ENCODE assay signal across 35 cellular contexts in the genomic region with DNA sequence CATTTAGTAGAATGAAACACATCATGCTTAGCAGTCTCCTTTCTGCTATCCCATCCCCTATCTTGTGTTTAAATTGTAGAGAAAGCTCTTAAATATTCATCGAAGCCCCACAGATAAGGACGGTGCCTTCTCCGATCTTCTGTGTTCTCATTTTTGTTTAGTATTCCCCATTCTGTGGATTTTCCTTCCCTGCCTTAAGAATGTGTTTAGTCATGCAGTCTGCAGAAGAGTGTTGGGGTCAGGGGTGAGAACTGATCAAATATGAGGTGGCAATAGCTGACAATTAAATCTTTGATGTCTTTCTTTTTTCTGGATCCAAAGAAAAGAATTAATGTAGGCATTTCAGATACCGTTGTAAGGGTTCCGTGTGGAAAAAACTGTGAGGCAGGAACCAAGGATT. TPM values are rescaled to one million over a fixed set of nuclear protein-coding genes. Genes with fewer than 3 reads are reported as not detected.
"Had no signal": no experiment of that assay in that cellular context is flagged by ENCODE, and none has a peak within 500 bp of the region (broad histone marks: within the 10 kb centered on the region; RNA-seq: fewer than 3 reads in every experiment).

No MANE protein-coding gene starts in this region.

- H3K27ac Mint-ChIP-seq: activated CD4-positive, alpha-beta memory T cell treated with anti-CD3 and anti-CD28 coated beads, Interleukin-2, amount 10 ng/mL, durations not matched to agents 7 days and 5 days; activated CD8-positive, alpha-beta memory T cell treated with anti-CD3 and anti-CD28 coated beads, Interleukin-2, amount 10 ng/mL, durations not matched to agents 7 days and 5 days; activated naive CD8-positive, alpha-beta T cell treated with anti-CD3 and anti-CD28 coated beads for 36 hours; activated T-cell treated with anti-CD3 and anti-CD28 coated beads, Interleukin-2, amount 50 U/mL, for 72 hours; activated T-helper 17 cell treated with anti-CD3 and anti-CD28 coated beads, Interleukin-2, amount 50 U/mL, for 72 hours; T-cell; T-helper 17 cell had no signal

- H3K4me3 ChIP-seq: cardiac muscle cell, SJCRH30, SK-N-MC had no signal

- ATAC-seq: activated CD8-positive, alpha-beta memory T cell treated with anti-CD3 and anti-CD28 coated beads, Interleukin-2, amount 10 ng/mL, durations not matched to agents 7 days and 5 days; activated T-cell treated with anti-CD3 and anti-CD28 coated beads, Interleukin-2, amount 50 U/mL, for 72 hours; activated T-helper 17 cell treated with anti-CD3 and anti-CD28 coated beads, Interleukin-2, amount 50 U/mL, for 72 hours; Panc1; T-cell; T-helper 17 cell had no signal

- H3K4me3 Mint-ChIP-seq: activated CD4-positive, alpha-beta memory T cell treated with anti-CD3 and anti-CD28 coated beads, Interleukin-2, amount 10 ng/mL, durations not matched to agents 7 days and 5 days; activated CD8-positive, alpha-beta memory T cell treated with anti-CD3 and anti-CD28 coated beads, Interleukin-2, amount 10 ng/mL, durations not matched to agents 7 days and 5 days; activated naive CD8-positive, alpha-beta T cell treated with anti-CD3 and anti-CD28 coated beads for 36 hours; activated T-cell treated with anti-CD3 and anti-CD28 coated beads, Interleukin-2, amount 50 U/mL, for 72 hours; activated T-helper 17 cell treated with anti-CD3 and anti-CD28 coated beads, Interleukin-2, amount 50 U/mL, for 72 hours; central memory CD8-positive, alpha-beta T cell; T-cell; T-helper 17 cell had no signal

- H3K9me3 Mint-ChIP-seq: activated CD4-positive, alpha-beta memory T cell treated with anti-CD3 and anti-CD28 coated beads, Interleukin-2, amount 10 ng/mL, durations not matched to agents 7 days and 5 days; activated T-helper 17 cell treated with anti-CD3 and anti-CD28 coated beads, Interleukin-2, amount 50 U/mL, for 72 hours; central memory CD8-positive, alpha-beta T cell; T-cell had no signal

- H3K27ac ChIP-seq: cardiac muscle cell, SJCRH30, SK-N-MC, WERI-Rb-1 had no signal

- H3K36me3 Mint-ChIP-seq: activated CD8-positive, alpha-beta memory T cell treated with anti-CD3 and anti-CD28 coated beads, Interleukin-2, amount 10 ng/mL, durations not matched to agents 7 days and 5 days; activated naive CD8-positive, alpha-beta T cell treated with anti-CD3 and anti-CD28 coated beads for 36 hours; T-cell had no signal

- H3K36me3 ChIP-seq: cardiac muscle cell, SJCRH30, WERI-Rb-1 had no signal

- H3K27me3 ChIP-seq: cardiac muscle cell, SJCRH30 had no signal

- DNase-seq: activated CD4-positive, alpha-beta memory T cell treated with anti-CD3 and anti-CD28 coated beads, Interleukin-2, amount 10 ng/mL, durations not matched to agents 7 days and 5 days; activated CD4-positive, alpha-beta T cell treated with anti-CD3 and anti-CD28 coated beads for 1 hour; activated CD4-positive, alpha-beta T cell treated with anti-CD3 and anti-CD28 coated beads for 48 hours; activated CD4-positive, CD25-positive, alpha-beta regulatory T cell; activated CD8-positive, alpha-beta memory T cell treated with anti-CD3 and anti-CD28 coated beads for 24 hours; activated CD8-positive, alpha-beta memory T cell treated with anti-CD3 and anti-CD28 coated beads, Interleukin-2, amount 10 ng/mL, durations not matched to agents 7 days and 5 days; activated CD8-positive, alpha-beta memory T cell treated with anti-CD3 and anti-CD28 coated beads, Interleukin-2, amount 50 U/mL, for 48 hours; activated effector memory CD4-positive, alpha-beta T cell treated with anti-CD3 and anti-CD28 coated beads, Interleukin-2, amount 50 U/mL, for 16 hours; activated naive CD4-positive, alpha-beta T cell; activated naive CD4-positive, alpha-beta T cell treated with anti-CD3 and anti-CD28 coated beads, Interleukin-2, amount 50 U/mL, for 16 hours; activated naive CD8-positive, alpha-beta T cell treated with anti-CD3 and anti-CD28 coated beads for 36 hours; activated T-cell treated with anti-CD3 and anti-CD28 coated beads, Interleukin-2, amount 50 U/mL, for 72 hours; amniotic stem cell; aorta; Karpas-422; NCI-H1105; NCI-H1417 treated with DMSO at 0.1 percent for 48 hours; NCI-H187 treated with DMSO at 0.1 percent for 48 hours; NCI-H2081; NCI-H345; NCI-H524 treated with DMSO at 0.1 percent for 48 hours; SHP77; SJCRH30; T-cell; T-helper 17 cell; T-helper 9 cell; WERI-Rb-1 had no signal

- H3K4me1 Mint-ChIP-seq: activated naive CD8-positive, alpha-beta T cell treated with anti-CD3 and anti-CD28 coated beads for 36 hours; activated T-helper 17 cell treated with anti-CD3 and anti-CD28 coated beads, Interleukin-2, amount 50 U/mL, for 72 hours had no signal

RNA-seq across cellular contexts. Expression of gene ANKUB1, which starts 9.3 kb away (rescaled TPM):
- total RNA-seq: activated CD4-positive, alpha-beta memory T cell treated with anti-CD3 and anti-CD28 coated beads, Interleukin-2, amount 10 ng/mL, durations not matched to agents 7 days and 5 days; activated CD8-positive, alpha-beta memory T cell treated with anti-CD3 and anti-CD28 coated beads, Interleukin-2, amount 10 ng/mL, durations not matched to agents 7 days and 5 days; activated naive CD8-positive, alpha-beta T cell treated with anti-CD3 and anti-CD28 coated beads for 36 hours; activated T-cell treated with anti-CD3 and anti-CD28 coated beads, Interleukin-2, amount 50 U/mL, for 72 hours; activated T-helper 17 cell treated with anti-CD3 and anti-CD28 coated beads, Interleukin-2, amount 50 U/mL, for 72 hours; aorta; cardiac muscle cell; chondrocyte; MCF 10A; NCI-H460; SJCRH30; T-cell; T-helper 17 cell had no signal
- polyA plus RNA-seq: aorta, cardiac muscle cell had no signal
